ENCODE assay signal across 12 cellular contexts in genomic region chr1:115411388-115412063, GRCh38.
A peak's percentile ranks its signal among the peaks of the same experiment; 100 is the strongest.
DNase-seq lines count a peak whose midpoint lies in the region; ATAC-seq and TF ChIP-seq lines count a peak whose summit lies in the region.
"Had no signal": no experiment of that assay in that cellular context is flagged by ENCODE, and none has a peak within 500 bp of the region (broad histone marks: within the 10 kb centered on the region; RNA-seq: fewer than 3 reads in every experiment).

No MANE protein-coding gene starts in this region.

- ATAC-seq in HG03039 (IDR thresholded peaks at IDR 0.05; ENCODE audit: unreplicated experiment): no peak

- DNase-seq in NCI-H2171 treated with DMSO at 0.1 percent for 48 hours (lab: John Stamatoyannopoulos, UW) (peak; percentile 27), NCI-H2171 (lab: John Stamatoyannopoulos, UW) (no peak), NCI-H526 treated with DMSO at 0.1 percent for 48 hours (lab: John Stamatoyannopoulos, UW) (peak; percentile 19), epithelial cell of esophagus (ENCODE audit: low read depth) (peak; percentile 96), myocyte (ENCODE audit: low read depth) (peak; percentile 30), DMS79 treated with DMSO at 0.1 percent for 48 hours (lab: John Stamatoyannopoulos, UW) (no peak), occipital lobe (lab: John Stamatoyannopoulos, UW) (no peak)
- DNase-seq: dorsolateral prefrontal cortex, NCI-H446 treated with DMSO at 0.1 percent for 48 hours, T-helper 2 cell, upper lobe of left lung had no signal

- TF ChIP-seq CTCF in epithelial cell of esophagus (IDR thresholded peaks at IDR 0.05; ENCODE audit: insufficient read depth, low read depth, low read length, missing control alignments): no peak

- no peak overlapping the region for H3K4me3 ChIP-seq in epithelial cell of esophagus (ENCODE audit: low read length)
- H3K4me3 ChIP-seq: dorsolateral prefrontal cortex, upper lobe of left lung had no signal

Comparison
In these comparisons a context has a peak if more than half of its experiments do, and no peak if none do; other contexts are left out.
1. DNase-seq: peak in NCI-H2171 treated with DMSO at 0.1 percent for 48 hours (single experiment), NCI-H526 treated with DMSO at 0.1 percent for 48 hours (single experiment), epithelial cell of esophagus (single experiment) and myocyte (single experiment); none in NCI-H2171 (single experiment), DMS79 treated with DMSO at 0.1 percent for 48 hours (single experiment) and occipital lobe (single experiment).